9 cellular contexts compared by ENCODE assay signal in the genomic region with DNA sequence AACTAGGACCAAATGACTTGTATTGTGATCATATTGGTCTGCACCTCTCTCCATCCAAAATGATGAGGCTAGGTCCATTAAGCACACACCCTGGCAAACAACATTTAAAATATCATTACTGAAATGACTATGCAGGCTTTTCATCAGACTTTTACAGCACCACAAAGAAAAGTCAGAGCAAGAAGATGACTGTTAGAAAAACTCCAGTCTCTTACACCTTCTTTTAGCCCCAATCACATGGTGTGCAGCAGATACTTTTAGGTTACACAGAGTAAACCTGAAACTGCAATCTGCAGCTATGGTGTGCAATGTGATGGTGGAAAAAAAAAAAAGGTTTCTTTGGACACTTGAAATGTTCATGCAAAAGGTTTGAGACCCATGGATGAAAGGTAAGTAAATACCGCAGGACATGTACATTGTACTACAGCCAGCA. TPM values are rescaled to one million over a fixed set of nuclear protein-coding genes. Genes with fewer than 3 reads are reported as not detected.
DNase-seq lines count a peak whose midpoint lies in the region; ATAC-seq and TF ChIP-seq lines count a peak whose summit lies in the region.
"Had no signal": no experiment of that assay in that cellular context is flagged by ENCODE, and none has a peak within 500 bp of the region (broad histone marks: within the 10 kb centered on the region; RNA-seq: fewer than 3 reads in every experiment).

No MANE protein-coding gene starts in this region.

- H3K9me3 Mint-ChIP-seq in activated B cell treated with CpG ODN at 0.5 μM for 24 hours = no peaks in the 10 kb centered on the region

- no peaks in the 10 kb centered on the region for H3K27me3 Mint-ChIP-seq in activated B cell treated with CpG ODN at 0.5 μM for 24 hours

- no peak overlapping the region for H3K4me3 ChIP-seq in gastrocnemius medialis
- H3K4me3 ChIP-seq: cardiac muscle cell had no signal

- intact Hi-C loops in activated B cell treated with CpG ODN at 0.5 μM for 24 hours (cut with micrococcal nuclease) (loop anchor here (2.0 kb wide), 1 partner anchor 1057 kb away; no protein-coding TSS in a partner anchor), gastrocnemius medialis (cut with DNase I; ENCODE audit: low total_unique reads) (no loop called here)

- POLR2A ChIA-PET in activated B cell treated with CpG ODN at 0.5 μM for 24 hours (lab: Charles Lee) = interaction anchor here (0.7 to 2.6 kb wide), 6 partner anchors 10 to 57 kb away, joined by 3 to 13 read pairs (median 6); a partner anchor contains a TSS

- no peaks in the 10 kb centered on the region for H3K9me3 ChIP-seq in gastrocnemius medialis

- no peak for TF ChIP-seq POLR2A in gastrocnemius medialis (IDR thresholded peaks at IDR 0.05)

- no peaks in the 10 kb centered on the region for H3K36me3 ChIP-seq in gastrocnemius medialis
- H3K36me3 ChIP-seq: cardiac muscle cell had no signal

- CTCF ChIA-PET in activated B cell treated with CpG ODN at 0.5 μM for 24 hours (lab: Charles Lee) = no interaction called here

- ATAC-seq in GM19397 (IDR thresholded peaks at IDR 0.05; ENCODE audit: unreplicated experiment) (peak; percentile 77), HG03045 (IDR thresholded peaks at IDR 0.05; ENCODE audit: unreplicated experiment) (peak; percentile 84), activated B cell treated with CpG ODN at 0.5 μM for 24 hours (ENCODE audit: low read depth) (peak; percentile 58), gastrocnemius medialis (no peak)

- H3K27me3 ChIP-seq in gastrocnemius medialis = no peaks in the 10 kb centered on the region
- H3K27me3 ChIP-seq: cardiac muscle cell had no signal

- DNase-seq in GM13977 (ENCODE audit: low spot score) (peak; percentile 69), activated B cell treated with CpG ODN at 0.5 μM for 24 hours (no peak), gastrocnemius medialis (no peak), SKM-1 treated with dmso at 0.1 percent for 144 hours (lab: John Stamatoyannopoulos, UW; ENCODE audit: unreplicated experiment) (no peak), LoVo (ENCODE audit: low spot score) (no peak), islet precursor cell (no peak)

- peaks cover 64% of the 10 kb centered on the region for H3K4me1 Mint-ChIP-seq in activated B cell treated with CpG ODN at 0.5 μM for 24 hours

- peak overlapping the region; percentile 82 for H3K27ac Mint-ChIP-seq in activated B cell treated with CpG ODN at 0.5 μM for 24 hours

- in situ Hi-C loops in GM13977 (cut with MboI; ENCODE audit: low pct_unique_long_range_greater_than_20kb, low sequenced_read_pairs, unreplicated experiment) = loop anchor here (25.0 kb wide), 1 partner anchor 1048 kb away; no protein-coding TSS in a partner anchor
- in situ Hi-C loops in gastrocnemius medialis (cut with MboI; ENCODE audit: low sequenced_read_pairs in 4 of 4) = no loop called here

- no peaks in the 10 kb centered on the region for H3K4me1 ChIP-seq in gastrocnemius medialis

- H3K36me3 Mint-ChIP-seq in activated B cell treated with CpG ODN at 0.5 μM for 24 hours (ENCODE audit: low read depth) = no peaks in the 10 kb centered on the region

- TF ChIP-seq CTCF in GM13977 (IDR thresholded peaks at IDR 0.05; ENCODE audit: extremely low read depth, insufficient read depth, missing control alignments) (no peak), activated B cell treated with CpG ODN at 0.5 μM for 24 hours (IDR thresholded peaks at IDR 0.05) (no peak), gastrocnemius medialis (IDR thresholded peaks at IDR 0.05 in 4 of 5, conservative IDR thresholded peaks at IDR 0.05 in 1 of 5) (no peak)

- H3K4me3 Mint-ChIP-seq in activated B cell treated with CpG ODN at 0.5 μM for 24 hours = peak overlapping the region; percentile 3

- H3K27ac ChIP-seq in gastrocnemius medialis = no peak overlapping the region
- H3K27ac ChIP-seq: cardiac muscle cell had no signal

RNA-seq across cellular contexts. Expression of a gene that starts 5.4 kb away (rescaled TPM):
- total RNA-seq in activated B cell treated with CpG ODN at 0.5 μM for 24 hours = 24.8 and 27.1 TPM in 2 replicates
- total RNA-seq in gastrocnemius medialis = 10 to 100 TPM in 1 of 4 donors, 1 to 10 TPM in 3; 2.9 to 15.6 (median 5.6) TPM

RNA-seq across cellular contexts. Expression of a gene that starts 39.5 kb away (rescaled TPM):
- total RNA-seq in activated B cell treated with CpG ODN at 0.5 μM for 24 hours = 146 and 150 TPM in 2 replicates
- 10 to 100 TPM; 12.7 to 21.7 (median 19.3) TPM for total RNA-seq in gastrocnemius medialis

Comparison
In these comparisons a context has a peak if more than half of its experiments do, and no peak if none do; other contexts are left out.
1. ATAC-seq: peak in GM19397 (single experiment), HG03045 (single experiment) and activated B cell treated with CpG ODN at 0.5 μM for 24 hours (single experiment); none in gastrocnemius medialis (0 of 2).